24 cellular contexts compared by ENCODE assay signal in the genomic region with DNA sequence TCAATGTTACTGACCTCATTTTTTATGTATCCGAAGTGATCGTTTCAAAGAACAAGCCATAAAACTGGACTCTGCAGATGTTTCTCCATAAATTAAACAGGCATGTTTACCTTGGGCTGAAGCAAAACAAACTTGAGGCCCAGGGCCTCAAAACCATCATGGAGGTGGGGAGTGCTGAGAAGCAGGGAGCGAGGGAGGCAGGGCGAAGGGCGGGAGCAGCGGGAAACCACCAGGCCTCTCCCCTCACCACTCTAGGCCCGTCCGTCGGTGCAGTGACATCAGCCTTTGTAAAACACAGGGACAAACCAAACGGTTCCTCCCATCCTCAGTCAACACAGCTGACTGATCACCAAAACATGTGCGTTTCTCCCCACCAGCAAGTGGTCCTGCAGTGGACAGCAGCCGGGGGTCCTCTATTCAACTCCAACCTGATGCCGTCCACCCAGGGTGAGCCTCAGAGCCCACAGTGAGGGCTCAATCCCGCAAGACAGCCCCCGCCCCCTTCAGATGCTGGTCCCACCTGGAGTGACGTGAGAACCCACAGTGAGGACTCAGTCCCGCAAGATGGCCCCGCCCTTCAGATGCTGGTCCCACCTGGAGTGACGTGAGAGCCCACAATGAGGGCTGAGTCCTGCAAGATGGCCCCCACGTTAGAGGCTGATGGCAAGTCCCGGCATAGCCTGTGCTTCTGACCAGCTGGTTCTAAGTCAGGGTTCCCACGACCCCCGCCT.
"Had no signal": no experiment of that assay in that cellular context is flagged by ENCODE, and none has a peak within 500 bp of the region (broad histone marks: within the 10 kb centered on the region; RNA-seq: fewer than 3 reads in every experiment).

No MANE protein-coding gene starts in this region.

- H3K27ac ChIP-seq: brain microvascular endothelial cell, parathyroid adenoma, SK-N-MC, testis, upper lobe of left lung had no signal

- H3K4me3 ChIP-seq: lung, SK-N-MC, testis, upper lobe of left lung had no signal

- H3K4me1 ChIP-seq: parathyroid adenoma, upper lobe of left lung had no signal

- H3K36me3 ChIP-seq: brain microvascular endothelial cell, upper lobe of left lung had no signal

- H3K9ac ChIP-seq: parathyroid adenoma had no signal

- H3K27me3 ChIP-seq: brain microvascular endothelial cell, testis, upper lobe of left lung had no signal

- H2AFZ ChIP-seq: parathyroid adenoma had no signal

- H3K9me3 ChIP-seq: testis, upper lobe of left lung had no signal

- DNase-seq: activated CD4-positive, alpha-beta T cell treated with anti-CD3 and anti-CD28 coated beads, Interleukin-2, amount 10 ng/mL, durations not matched to agents 7 days and 5 days; activated CD8-positive, alpha-beta memory T cell treated with anti-CD3 and anti-CD28 coated beads, Interleukin-2, amount 10 ng/mL, durations not matched to agents 7 days and 5 days; activated CD8-positive, alpha-beta T cell treated with anti-CD3 and anti-CD28 coated beads for 36 hours; activated gamma-delta T cell; activated T-cell treated with anti-CD3 and anti-CD28 coated beads for 4 hours; anterior cingulate cortex; brain microvascular endothelial cell; caudate nucleus; dermis blood vessel endothelial cell; effector CD8-positive, alpha-beta T cell; glutamatergic neuron; hippocampal formation; stimulated activated CD4-positive, alpha-beta T cell treated with anti-CD3 and anti-CD28 coated beads, Interleukin-15, amount 100 ng/mL, for 24 hours; SW 1271; testis had no signal

- ATAC-seq: activated CD4-positive, CD25-positive, alpha-beta regulatory T cell treated with anti-CD3 and anti-CD28 coated beads, Interleukin-2, amount 50 U/mL, for 24 hours; activated CD8-positive, alpha-beta memory T cell treated with anti-CD3 and anti-CD28 coated beads, Interleukin-2, amount 10 ng/mL, durations not matched to agents 7 days and 5 days; activated CD8-positive, alpha-beta T cell treated with anti-CD3 and anti-CD28 coated beads for 36 hours; left lobe of liver; naive thymus-derived CD8-positive, alpha-beta T cell; sciatic nerve; stimulated activated memory B cell treated with anti-CD40 and anti-IgM and Interleukin-4, amounts not matched to agents 10 μg/mL and 1 μg/mL and 100 μg/mL, for 72 hours had no signal
